8 cellular contexts compared by ENCODE assay signal in the genomic region with DNA sequence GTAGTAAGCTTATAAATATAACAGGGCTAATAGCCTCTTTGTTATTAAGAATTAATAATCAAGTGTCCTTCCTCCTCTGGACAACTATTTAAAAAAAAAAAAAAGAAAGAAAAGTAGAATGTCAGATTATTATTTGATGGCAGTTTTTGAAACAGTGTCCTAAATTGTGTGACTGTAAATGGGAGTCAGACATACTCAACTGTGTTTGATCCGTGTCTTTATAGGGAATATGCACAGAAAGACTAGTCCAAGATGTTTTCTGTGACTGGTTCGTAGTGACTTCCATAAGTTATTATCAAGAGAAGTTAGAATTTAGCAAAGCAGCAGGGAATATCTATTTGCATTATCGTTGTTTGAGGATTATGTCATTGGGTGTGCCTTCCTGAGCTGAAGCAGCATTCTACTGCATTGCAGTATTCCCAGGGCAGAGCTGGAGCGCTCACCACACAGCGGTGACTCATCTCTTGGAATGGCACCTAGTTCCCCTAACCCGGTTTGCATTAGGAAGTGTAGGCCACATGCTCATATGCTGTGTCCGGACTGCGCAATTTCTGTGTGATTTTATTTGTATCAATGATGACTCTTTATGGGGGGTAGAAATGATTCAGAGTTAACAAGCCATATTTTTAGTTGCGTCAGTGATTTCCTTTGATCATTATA. TPM values are rescaled to one million over a fixed set of nuclear protein-coding genes. Genes with fewer than 3 reads are reported as not detected.
DNase-seq lines count a peak whose midpoint lies in the region; ATAC-seq and TF ChIP-seq lines count a peak whose summit lies in the region.

No MANE protein-coding gene starts in this region.

- H3K9me3 Mint-ChIP-seq in WTC11 = no peaks in the 10 kb centered on the region

- no peaks in the 10 kb centered on the region for H3K27me3 ChIP-seq in prostate gland (replicated peaks; ENCODE audit: insufficient read depth)

- DNase-seq in AG09319 (ENCODE audit: extremely low read depth, low read depth) (peak; percentile 97), HuH-7 (ENCODE audit: low spot score) (peak; percentile 64), WTC11 (ENCODE audit: low spot score) (no peak), Right ventricle myocardium inferior (ENCODE audit: missing footprints) (peak; percentile 88), prostate gland (ENCODE audit: low spot score) (peak; percentile 75), OCI-M2 (lab: John Stamatoyannopoulos, UW; ENCODE audit: unreplicated experiment) (no peak)

- CTCF ChIA-PET in WTC11 (lab: Charles Lee) = interaction anchor here (1.0 kb wide), 1 partner anchor 11 kb away, joined by 3 read pairs; no protein-coding TSS in a partner anchor

- TF ChIP-seq POLR2A in prostate gland (IDR thresholded peaks at IDR 0.05) = no peak

- WGBS in prostate gland = 25% methylated on average over 9 of the region's 9 CpGs

- peak overlapping the region; percentile 39; the same call in 1 of the 2 replicates for H3K27ac Mint-ChIP-seq in WTC11

- H3K9me3 ChIP-seq in prostate gland = no peaks in the 10 kb centered on the region

- H3K4me1 ChIP-seq in prostate gland (replicated peaks) = no peaks in the 10 kb centered on the region

- no peak overlapping the region for H3K4me3 Mint-ChIP-seq in WTC11

- peak overlapping the region in 1 of 2 donors; percentile 0 for H3K27ac ChIP-seq in prostate gland

- no peaks in the 10 kb centered on the region for H3K36me3 ChIP-seq in prostate gland

- TF ChIP-seq CTCF in AG09319 (IDR thresholded peaks at IDR 0.05; ENCODE audit: low read depth, low read length) = no peak
- no peak for TF ChIP-seq CTCF in WTC11 (IDR thresholded peaks at IDR 0.05)
- TF ChIP-seq CTCF in prostate gland (IDR thresholded peaks at IDR 0.05) = no peak

- no peaks in the 10 kb centered on the region for H3K27me3 Mint-ChIP-seq in WTC11 (ENCODE audit: low read depth)

- POLR2A ChIA-PET in WTC11 (lab: Charles Lee) = interaction anchor here (0.6 kb wide), 1 partner anchor 909 kb away, joined by 3 read pairs; no protein-coding TSS in a partner anchor

- ATAC-seq in WTC11 (peak; percentile 56; the same call in 1 of the 2 replicates), Right ventricle myocardium inferior (peak; percentile 98), HG02852 (IDR thresholded peaks at IDR 0.05; ENCODE audit: unreplicated experiment) (no peak), HG02981 (IDR thresholded peaks at IDR 0.05; ENCODE audit: unreplicated experiment) (no peak)

- no peak overlapping the region for H3K4me3 ChIP-seq in prostate gland

- H3K36me3 Mint-ChIP-seq in WTC11 = peaks cover 27% of the 10 kb centered on the region

- intact Hi-C loops in Right ventricle myocardium inferior (cut with DNase I) = loop anchor here (5.0 kb wide), 1 partner anchor 70 kb away; no protein-coding TSS in a partner anchor
- intact Hi-C loops in prostate gland (cut with DNase I) = no loop called here

- H3K4me1 Mint-ChIP-seq in WTC11 = peaks cover 5% of the 10 kb centered on the region; the same call in 1 of the 2 replicates

TF ChIP-seq in WTC11, 78 proteins besides CTCF, POLR2A, EP300 and RAD21:
- TF ChIP-seq ZNF232 (CRISPR knock-in tag; IDR thresholded peaks at IDR 0.05) = no peak
- TF ChIP-seq JAZF1 (CRISPR knock-in tag; IDR thresholded peaks at IDR 0.05) = no peak
- peak; percentile 74; the same call in 1 of the 2 replicates for TF ChIP-seq GABPB1 (CRISPR knock-in tag; IDR thresholded peaks at IDR 0.05)
TF ChIP-seq in WTC11: peak in this region for 1.

RNA-seq across cellular contexts. Expression of gene DYNC1H1, which starts 7.9 kb away (rescaled TPM):
- total RNA-seq in WTC11 (2021) = 382 to 438 TPM (median 392 TPM) in 3 replicates
- total RNA-seq in Right ventricle myocardium inferior = 348 TPM
- total RNA-seq in prostate gland = 100 to 1,000 TPM; 366 to 616 TPM

Comparison
In these comparisons a context has a peak if more than half of its experiments do, and no peak if none do; other contexts are left out.
1. DNase-seq: peak in AG09319 (single experiment), HuH-7 (single experiment), Right ventricle myocardium inferior (single experiment) and prostate gland (single experiment); none in WTC11 (single experiment) and OCI-M2 (single experiment).
2. ATAC-seq: peak in WTC11 (single experiment) and Right ventricle myocardium inferior (single experiment); none in HG02852 (single experiment) and HG02981 (single experiment).